Comparison of ENCODE assay signal across 8 cellular contexts in the genomic region with DNA sequence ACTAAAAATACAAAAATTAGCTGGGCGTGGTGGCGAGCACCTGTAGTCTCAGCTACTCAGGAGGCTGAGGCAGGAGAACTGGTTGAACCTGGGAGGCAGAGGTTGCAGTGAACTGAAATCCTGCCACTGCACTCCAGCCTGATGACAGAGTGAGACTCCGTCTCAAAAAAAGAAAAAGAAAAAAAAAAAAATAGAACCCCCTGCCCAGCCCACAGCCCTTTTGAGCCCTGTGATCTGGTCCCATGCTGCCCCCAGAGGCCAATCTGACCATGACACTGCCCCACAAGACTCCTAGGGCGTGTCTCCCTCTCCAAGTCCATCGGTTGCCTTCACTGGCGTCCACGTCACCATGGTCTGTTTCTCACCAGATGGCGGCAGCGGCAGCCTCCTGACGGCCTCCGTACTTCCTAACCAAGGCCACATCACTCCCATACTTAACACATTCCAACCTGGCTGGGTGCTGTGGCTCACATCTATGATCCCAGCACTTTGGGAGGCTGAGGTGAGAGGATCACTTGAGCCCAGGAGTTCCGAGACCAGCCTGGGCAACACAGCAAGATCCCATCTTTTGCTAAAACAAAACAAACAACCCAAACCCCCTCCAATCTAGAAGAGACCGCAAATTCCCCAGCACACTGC. TPM values are rescaled to one million over a fixed set of nuclear protein-coding genes. Genes with fewer than 3 reads are reported as not detected.
A peak's percentile ranks its signal among the peaks of the same experiment; 100 is the strongest.
DNase-seq lines count a peak whose midpoint lies in the region; ATAC-seq and TF ChIP-seq lines count a peak whose summit lies in the region.

No MANE protein-coding gene starts in this region.

- TF ChIP-seq POLR2A in right lobe of liver (IDR thresholded peaks at IDR 0.05): no peak

- WGBS in mammary epithelial cell (ENCODE audit: low coverage, missing lambda C conversion rate): 100% methylated on average over 5 of the region's 13 CpGs
- WGBS in right lobe of liver (ENCODE audit: insufficient coverage, low coverage, low lambda C conversion rate, missing lambda C conversion rate): 100% methylated on average over 3 of the region's 13 CpGs

- no peak overlapping the region for H3K9ac ChIP-seq in mammary epithelial cell (ENCODE audit: insufficient read depth, low read length)

- no peak overlapping the region for H3K4me2 ChIP-seq in mammary epithelial cell (ENCODE audit: insufficient read depth, low read depth, low read length)

- TF ChIP-seq CTCF in mammary epithelial cell (conservative IDR thresholded peaks at IDR 0.05 in 1 of 2, IDR thresholded peaks at IDR 0.05 in 1 of 2; ENCODE audit: extremely low read depth in 1 of 2, insufficient read depth in 1 of 2, low read depth in 1 of 2, low read length in 2 of 2): peak; percentile 55 to 59
- peak; percentile 37 to 59 (median 58) for TF ChIP-seq CTCF in right lobe of liver (IDR thresholded peaks at IDR 0.05)

- peaks cover 2% of the 10 kb centered on the region for H4K20me1 ChIP-seq in mammary epithelial cell (ENCODE audit: insufficient read depth, low read length)

- H3K4me1 ChIP-seq in mammary epithelial cell (ENCODE audit: insufficient read depth, low read length) (no peaks in the 10 kb centered on the region), right lobe of liver (no peaks in the 10 kb centered on the region)

- H3K27ac ChIP-seq in mammary epithelial cell (ENCODE audit: insufficient read depth, low read depth, low read length): no peak overlapping the region
- no peak overlapping the region for H3K27ac ChIP-seq in right lobe of liver

- in situ Hi-C loops in mammary epithelial cell (cut with MboI; ENCODE audit: low sequenced_read_pairs in 2 of 2): no loop called here

- H3K36me3 ChIP-seq in mammary epithelial cell (ENCODE audit: insufficient read depth, low read length) (peaks cover 19% of the 10 kb centered on the region), right lobe of liver (peaks cover 0 to 9% (median 3%) of the 10 kb centered on the region in 4 donors)

- H2AFZ ChIP-seq in mammary epithelial cell (ENCODE audit: low read depth, low read length): no peak overlapping the region

- CTCF ChIA-PET in mammary epithelial cell (lab: Charles Lee; ENCODE audit: low non-redundant PET): interaction anchor here (0.5 kb wide), 1 partner anchor 121 kb away, joined by 3 read pairs; no protein-coding TSS in a partner anchor

- ATAC-seq in Right ventricle myocardium inferior (no peak), right lobe of liver (peak; percentile 62 to 78 (median 68)), HG03039 (IDR thresholded peaks at IDR 0.05; ENCODE audit: unreplicated experiment) (no peak)

- H3K27me3 ChIP-seq in mammary epithelial cell (ENCODE audit: insufficient read depth, low read length) (no peaks in the 10 kb centered on the region), right lobe of liver (no peaks in the 10 kb centered on the region)

- intact Hi-C loops in Right ventricle myocardium inferior (cut with DNase I) (no loop called here), cardiac septum (cut with DNase I) (no loop called here), mammary epithelial cell (cut with micrococcal nuclease) (no loop called here), right lobe of liver (cut with DNase I) (no loop called here)

- H3K9me3 ChIP-seq in mammary epithelial cell (replicated peaks; ENCODE audit: insufficient read depth, low read length): no peaks in the 10 kb centered on the region
- no peaks in the 10 kb centered on the region for H3K9me3 ChIP-seq in right lobe of liver

- BruUV-seq in mammary epithelial cell (replicated peaks; lab: Mats Ljungman, UMichigan): no TSS peak

- no peaks in the 10 kb centered on the region for H3K79me2 ChIP-seq in mammary epithelial cell (ENCODE audit: insufficient read depth, low read length)

- dilution Hi-C loops in mammary epithelial cell (cut with HindIII; ENCODE audit: low sequenced_read_pairs): no loop called here

- DNase-seq in Right ventricle myocardium inferior (ENCODE audit: missing footprints) (peak; percentile 68), cardiac septum (ENCODE audit: low spot score) (no peak), NCI-H69 (lab: John Stamatoyannopoulos, UW) (peak; percentile 53), mammary epithelial cell (no peak), right lobe of liver (peak in 1 of 3 donors; percentile 51), T-helper 9 cell (no peak), mesenteric fat pad (ENCODE audit: low spot score) (no peak)

- H3K4me3 ChIP-seq in mammary epithelial cell (replicated peaks in 1 of 3; ENCODE audit: insufficient read depth in 1 of 3, low read depth in 2 of 3, low read length in 3 of 3): no peak overlapping the region
- no peak overlapping the region for H3K4me3 ChIP-seq in right lobe of liver

RNA-seq across cellular contexts. Expression of a gene that starts 18.0 kb away (rescaled TPM):
- total RNA-seq in Right ventricle myocardium inferior (1.6 TPM), cardiac septum (3.3 TPM), mammary epithelial cell (10 to 100 TPM in 1 of 2 donors, 1 to 10 TPM in 1; 6.8 to 39.7 TPM), right lobe of liver (1 to 10 TPM; 1.4 to 2.8 (median 1.9) TPM), mesenteric fat pad (3.5 TPM)
- polyA plus RNA-seq in mammary epithelial cell: 30.5 TPM
- polyA minus RNA-seq in mammary epithelial cell: 30.8 TPM

RNA-seq across cellular contexts. Expression of a gene that starts 18.1 kb away (rescaled TPM):
- total RNA-seq in Right ventricle myocardium inferior: 81.1 TPM
- total RNA-seq in cardiac septum: 59.1 TPM
- 10 to 100 TPM; 36.0 to 57.6 TPM for total RNA-seq in mammary epithelial cell
- 77.9 TPM for polyA plus RNA-seq in mammary epithelial cell
- 102 TPM for polyA minus RNA-seq in mammary epithelial cell
- total RNA-seq in right lobe of liver: 10 to 100 TPM; 24.1 to 35.0 (median 29.2) TPM
- 51.9 TPM for total RNA-seq in mesenteric fat pad

RNA-seq across cellular contexts. Expression of a gene that starts 18.2 kb away (rescaled TPM):
- total RNA-seq in Right ventricle myocardium inferior (13.8 TPM), cardiac septum (16.4 TPM), mammary epithelial cell (10 to 100 TPM in 1 of 2 donors, 1 to 10 TPM in 1; 3.0 to 11.1 TPM), right lobe of liver (1 to 10 TPM; 5.4 to 8.8 (median 7.0) TPM), mesenteric fat pad (11.7 TPM)
- 5.7 TPM for polyA plus RNA-seq in mammary epithelial cell
- 5.7 TPM for polyA minus RNA-seq in mammary epithelial cell

RNA-seq across cellular contexts. Expression of a gene that starts 33.8 kb away (rescaled TPM):
- total RNA-seq in Right ventricle myocardium inferior (3.0 TPM), cardiac septum (2.4 TPM), mammary epithelial cell (1 to 10 TPM; 1.1 to 3.7 TPM), right lobe of liver (1 to 10 TPM; 1.2 to 3.0 (median 2.2) TPM), mesenteric fat pad (2.0 TPM)
- polyA plus RNA-seq in mammary epithelial cell: 0.61 TPM
- not detected for polyA minus RNA-seq in mammary epithelial cell

RNA-seq across cellular contexts. Expression of a gene that starts 37.1 kb away (rescaled TPM):
- total RNA-seq in Right ventricle myocardium inferior (21.5 TPM), cardiac septum (31.6 TPM), mammary epithelial cell (10 to 100 TPM in 1 of 2 donors, 1 to 10 TPM in 1; 6.7 to 23.6 TPM), right lobe of liver (1 to 10 TPM; 5.6 to 8.4 (median 7.0) TPM), mesenteric fat pad (14.3 TPM)
- polyA plus RNA-seq in mammary epithelial cell: 30.4 TPM
- 18.2 TPM for polyA minus RNA-seq in mammary epithelial cell

Comparison
In these comparisons a context has a peak if more than half of its experiments do, and no peak if none do; other contexts are left out.
1. DNase-seq: peak in Right ventricle myocardium inferior (single experiment) and NCI-H69 (single experiment); none in cardiac septum (single experiment), mammary epithelial cell (single experiment), T-helper 9 cell (single experiment) and mesenteric fat pad (single experiment).
2. ATAC-seq: peak in right lobe of liver (4 of 4); none in Right ventricle myocardium inferior (single experiment) and HG03039 (single experiment).